In genomic region chr1:100443739-100444571, GRCh38 we compare ENCODE assay signal across 8 cellular contexts.
A peak's percentile ranks its signal among the peaks of the same experiment; 100 is the strongest.
DNase-seq lines count a peak whose midpoint lies in the region; ATAC-seq and TF ChIP-seq lines count a peak whose summit lies in the region.

No MANE protein-coding gene starts in this region.

- DNase-seq in stimulated activated CD4-positive, alpha-beta T cell treated with anti-CD3 and anti-CD28 coated beads, Interleukin-2, amount 100 ng/mL, for 24 hours, result peak; percentile 13 to 38
- DNase-seq in stimulated activated CD4-positive, alpha-beta T cell treated with anti-CD3 and anti-CD28 coated beads, Interleukin-4, amount 100 ng/mL, for 4 hours, result no peak
- DNase-seq in activated naive CD4-positive, alpha-beta T cell treated with anti-CD3 and anti-CD28 coated beads, Interleukin-2, amount 10 ng/mL, durations not matched to agents 7 days and 5 days, result peak; percentile 48
- DNase-seq in naive thymus-derived CD8-positive, alpha-beta T cell, result peak in 4 of 10 donors; percentile 23 to 47 (median 34)
- DNase-seq in NK-92 (lab: John Stamatoyannopoulos, UW; ENCODE audit: unreplicated experiment), result no peak
- DNase-seq in NCI-H345 (lab: John Stamatoyannopoulos, UW), result no peak
- no peak for DNase-seq in GM13976 (ENCODE audit: low spot score)

- POLR2A ChIA-PET in naive thymus-derived CD8-positive, alpha-beta T cell (lab: Charles Lee), result interaction anchor here (0.7 to 3.0 kb wide), 4 partner anchors 11 to 93 kb away, joined by 3 to 11 read pairs (median 5); partner anchors contain the start of gene CDC14A

- ATAC-seq in HG03354 (IDR thresholded peaks at IDR 0.05; ENCODE audit: poor library complexity, severe bottlenecking, unreplicated experiment), result peak; percentile 70
- ATAC-seq in naive thymus-derived CD8-positive, alpha-beta T cell, result peak; percentile 18 to 21

- H3K4me1 Mint-ChIP-seq in activated naive CD4-positive, alpha-beta T cell treated with anti-CD3 and anti-CD28 coated beads, Interleukin-2, amount 10 ng/mL, durations not matched to agents 7 days and 5 days, result peaks cover 90% of the 10 kb centered on the region
- peaks cover 19 to 89% (median 75%) of the 10 kb centered on the region in 4 donors for H3K4me1 Mint-ChIP-seq in naive thymus-derived CD8-positive, alpha-beta T cell

- peaks cover 54% of the 10 kb centered on the region for H3K36me3 Mint-ChIP-seq in activated naive CD4-positive, alpha-beta T cell treated with anti-CD3 and anti-CD28 coated beads, Interleukin-2, amount 10 ng/mL, durations not matched to agents 7 days and 5 days
- peaks cover 1 to 35% (median 23%) of the 10 kb centered on the region in 3 donors for H3K36me3 Mint-ChIP-seq in naive thymus-derived CD8-positive, alpha-beta T cell

- in situ Hi-C loops in GM13976 (cut with MboI; ENCODE audit: low sequenced_read_pairs, unreplicated experiment), result no loop called here

- peak overlapping the region; percentile 42 for H3K4me3 Mint-ChIP-seq in activated naive CD4-positive, alpha-beta T cell treated with anti-CD3 and anti-CD28 coated beads, Interleukin-2, amount 10 ng/mL, durations not matched to agents 7 days and 5 days
- peak overlapping the region; percentile 63 to 88 (median 74) for H3K4me3 Mint-ChIP-seq in naive thymus-derived CD8-positive, alpha-beta T cell

- H3K27me3 Mint-ChIP-seq in activated naive CD4-positive, alpha-beta T cell treated with anti-CD3 and anti-CD28 coated beads, Interleukin-2, amount 10 ng/mL, durations not matched to agents 7 days and 5 days, result no peaks in the 10 kb centered on the region
- no peaks in the 10 kb centered on the region for H3K27me3 Mint-ChIP-seq in naive thymus-derived CD8-positive, alpha-beta T cell

- TF ChIP-seq CTCF in GM13976 (IDR thresholded peaks at IDR 0.05; ENCODE audit: borderline replicate concordance, control extremely low read depth, extremely low read depth, insufficient read depth, missing control alignments), result no peak

- peak overlapping the region; percentile 90 for H3K27ac Mint-ChIP-seq in activated naive CD4-positive, alpha-beta T cell treated with anti-CD3 and anti-CD28 coated beads, Interleukin-2, amount 10 ng/mL, durations not matched to agents 7 days and 5 days
- peak overlapping the region; percentile 96 to 99 (median 98) for H3K27ac Mint-ChIP-seq in naive thymus-derived CD8-positive, alpha-beta T cell

- H3K9me3 Mint-ChIP-seq in activated naive CD4-positive, alpha-beta T cell treated with anti-CD3 and anti-CD28 coated beads, Interleukin-2, amount 10 ng/mL, durations not matched to agents 7 days and 5 days, result no peaks in the 10 kb centered on the region
- peaks cover 0 to 1% (median 0%) of the 10 kb centered on the region in 9 donors for H3K9me3 Mint-ChIP-seq in naive thymus-derived CD8-positive, alpha-beta T cell

- CTCF ChIA-PET in activated naive CD4-positive, alpha-beta T cell treated with anti-CD3 and anti-CD28 coated beads, Interleukin-2, amount 10 ng/mL, durations not matched to agents 7 days and 5 days (lab: Charles Lee), result interaction anchor here (1.4 to 2.3 kb wide), 3 partner anchors 12 to 57 kb away, joined by 3 to 8 read pairs (median 4); no protein-coding TSS in a partner anchor

Comparison
In these comparisons a context has a peak if more than half of its experiments do, and no peak if none do; other contexts are left out.
1. DNase-seq: peak in stimulated activated CD4-positive, alpha-beta T cell treated with anti-CD3 and anti-CD28 coated beads, Interleukin-2, amount 100 ng/mL, for 24 hours (2 of 2) and activated naive CD4-positive, alpha-beta T cell treated with anti-CD3 and anti-CD28 coated beads, Interleukin-2, amount 10 ng/mL, durations not matched to agents 7 days and 5 days (single experiment); none in stimulated activated CD4-positive, alpha-beta T cell treated with anti-CD3 and anti-CD28 coated beads, Interleukin-4, amount 100 ng/mL, for 4 hours (0 of 2), NK-92 (single experiment), NCI-H345 (single experiment) and GM13976 (single experiment).